Comparison of ENCODE assay signal across 36 cellular contexts in genomic region chr15:87706001-87706400, GRCh38.
"Had no signal": no experiment of that assay in that cellular context is flagged by ENCODE, and none has a peak within 500 bp of the region (broad histone marks: within the 10 kb centered on the region; RNA-seq: fewer than 3 reads in every experiment).

No MANE protein-coding gene starts in this region.

- H3K4me3 ChIP-seq: ascending aorta, cardiac muscle cell had no signal

- ATAC-seq: activated CD4-positive, alpha-beta T cell treated with anti-CD3 and anti-CD28 coated beads for 36 hours; activated CD4-positive, CD25-positive, alpha-beta regulatory T cell treated with anti-CD3 and anti-CD28 coated beads, Interleukin-2, amount 50 U/mL, for 24 hours; activated CD8-positive, alpha-beta memory T cell treated with anti-CD3 and anti-CD28 coated beads, Interleukin-2, amount 10 ng/mL, durations not matched to agents 7 days and 5 days; activated CD8-positive, alpha-beta T cell treated with anti-CD3 and anti-CD28 coated beads, Interleukin-2, amount 10 ng/mL, durations not matched to agents 7 days and 5 days; activated naive CD8-positive, alpha-beta T cell treated with anti-CD3 and anti-CD28 coated beads, Interleukin-2, amount 50 U/mL, for 24 hours; WTC11 had no signal

- H3K4me1 ChIP-seq: ascending aorta had no signal

- H3K4me3 Mint-ChIP-seq: activated CD4-positive, alpha-beta memory T cell treated with anti-CD3 and anti-CD28 coated beads, Interleukin-2, amount 10 ng/mL, durations not matched to agents 7 days and 5 days; activated CD4-positive, alpha-beta T cell treated with anti-CD3 and anti-CD28 coated beads for 36 hours; activated CD4-positive, alpha-beta T cell treated with anti-CD3 and anti-CD28 coated beads, Interleukin-2, amount 10 ng/mL, durations not matched to agents 7 days and 5 days; activated CD8-positive, alpha-beta memory T cell treated with anti-CD3 and anti-CD28 coated beads, Interleukin-2, amount 10 ng/mL, durations not matched to agents 7 days and 5 days; activated CD8-positive, alpha-beta T cell treated with anti-CD3 and anti-CD28 coated beads, Interleukin-2, amount 10 ng/mL, durations not matched to agents 7 days and 5 days; activated naive CD4-positive, alpha-beta T cell treated with anti-CD3 and anti-CD28 coated beads, Interleukin-2, amount 10 ng/mL, durations not matched to agents 7 days and 5 days; activated naive CD4-positive, alpha-beta T cell treated with anti-CD3 and anti-CD28 coated beads, Interleukin-2, amount 50 U/mL, for 24 hours; activated naive CD8-positive, alpha-beta T cell; activated naive CD8-positive, alpha-beta T cell treated with anti-CD3 and anti-CD28 coated beads, Interleukin-2, amount 10 ng/mL, durations not matched to agents 7 days and 5 days; activated naive CD8-positive, alpha-beta T cell treated with anti-CD3 and anti-CD28 coated beads, Interleukin-2, amount 50 U/mL, for 24 hours; activated T-cell treated with anti-CD3 and anti-CD28 coated beads, Interleukin-2, amount 50 U/mL, for 24 hours; brain; central memory CD8-positive, alpha-beta T cell; T-helper 1 cell treated with Interleukin-12 subunit alpha and Interleukin-12 subunit beta and Interleukin-4 antibody, amounts not matched to agents 30 μg/mL and 1 μg/mL, for 36 hours; T-helper 2 cell treated with Interferon-gamma antibody and Interleukin-4, amounts not matched to agents 5 μg/mL and 100 μg/mL, for 36 hours; WTC11 had no signal

- H3K27me3 ChIP-seq: ascending aorta, cardiac muscle cell had no signal

- H3K9me3 Mint-ChIP-seq: activated CD4-positive, alpha-beta T cell treated with anti-CD3 and anti-CD28 coated beads, Interleukin-2, amount 10 ng/mL, durations not matched to agents 7 days and 5 days; activated naive CD4-positive, alpha-beta T cell treated with anti-CD3 and anti-CD28 coated beads, Interleukin-2, amount 10 ng/mL, durations not matched to agents 7 days and 5 days; activated naive CD4-positive, alpha-beta T cell treated with anti-CD3 and anti-CD28 coated beads, Interleukin-2, amount 50 U/mL, for 24 hours; activated naive CD8-positive, alpha-beta T cell treated with anti-CD3 and anti-CD28 coated beads, Interleukin-2, amount 10 ng/mL, durations not matched to agents 7 days and 5 days; activated T-cell treated with anti-CD3 and anti-CD28 coated beads, Interleukin-2, amount 50 U/mL, for 24 hours; activated T-helper 2 cell treated with anti-CD3 and anti-CD28 coated beads, Interferon-gamma antibody, Interleukin-2, Interleukin-4, amounts not matched to agents 10 μg/mL and 5 μg/mL and 100 μg/mL, durations not matched to agents 14 hours and 24 hours and 36 hours; T-helper 1 cell treated with Interleukin-12 subunit alpha and Interleukin-12 subunit beta and Interleukin-4 antibody, amounts not matched to agents 30 μg/mL and 1 μg/mL, for 36 hours; T-helper 2 cell treated with Interferon-gamma antibody and Interleukin-4, amounts not matched to agents 5 μg/mL and 100 μg/mL, for 36 hours; WTC11 had no signal

- H3K27me3 Mint-ChIP-seq: activated CD4-positive, alpha-beta memory T cell treated with anti-CD3 and anti-CD28 coated beads, Interleukin-2, amount 10 ng/mL, durations not matched to agents 7 days and 5 days; activated CD4-positive, alpha-beta T cell treated with anti-CD3 and anti-CD28 coated beads, Interleukin-2, amount 10 ng/mL, durations not matched to agents 7 days and 5 days; activated CD8-positive, alpha-beta memory T cell treated with anti-CD3 and anti-CD28 coated beads, Interleukin-2, amount 10 ng/mL, durations not matched to agents 7 days and 5 days; activated naive CD4-positive, alpha-beta T cell treated with anti-CD3 and anti-CD28 coated beads, Interleukin-2, amount 10 ng/mL, durations not matched to agents 7 days and 5 days; activated naive CD8-positive, alpha-beta T cell treated with anti-CD3 and anti-CD28 coated beads, Interleukin-2, amount 10 ng/mL, durations not matched to agents 7 days and 5 days; activated T-cell treated with anti-CD3 and anti-CD28 coated beads, Interleukin-2, amount 50 U/mL, for 24 hours; central memory CD8-positive, alpha-beta T cell had no signal

- H3K27ac Mint-ChIP-seq: activated CD4-positive, alpha-beta memory T cell treated with anti-CD3 and anti-CD28 coated beads, Interleukin-2, amount 10 ng/mL, durations not matched to agents 7 days and 5 days; activated CD4-positive, alpha-beta T cell treated with anti-CD3 and anti-CD28 coated beads for 36 hours; activated CD4-positive, alpha-beta T cell treated with anti-CD3 and anti-CD28 coated beads, Interleukin-2, amount 10 ng/mL, durations not matched to agents 7 days and 5 days; activated CD8-positive, alpha-beta memory T cell treated with anti-CD3 and anti-CD28 coated beads, Interleukin-2, amount 10 ng/mL, durations not matched to agents 7 days and 5 days; activated CD8-positive, alpha-beta T cell treated with anti-CD3 and anti-CD28 coated beads, Interleukin-2, amount 10 ng/mL, durations not matched to agents 7 days and 5 days; activated naive CD4-positive, alpha-beta T cell treated with anti-CD3 and anti-CD28 coated beads, Interleukin-2, amount 10 ng/mL, durations not matched to agents 7 days and 5 days; activated naive CD4-positive, alpha-beta T cell treated with anti-CD3 and anti-CD28 coated beads, Interleukin-2, amount 50 U/mL, for 24 hours; activated naive CD8-positive, alpha-beta T cell; activated naive CD8-positive, alpha-beta T cell treated with anti-CD3 and anti-CD28 coated beads, Interleukin-2, amount 10 ng/mL, durations not matched to agents 7 days and 5 days; activated naive CD8-positive, alpha-beta T cell treated with anti-CD3 and anti-CD28 coated beads, Interleukin-2, amount 50 U/mL, for 24 hours; activated T-cell treated with anti-CD3 and anti-CD28 coated beads, Interleukin-2, amount 50 U/mL, for 24 hours; activated T-helper 2 cell treated with anti-CD3 and anti-CD28 coated beads, Interferon-gamma antibody, Interleukin-2, Interleukin-4, amounts not matched to agents 10 μg/mL and 5 μg/mL and 100 μg/mL, durations not matched to agents 14 hours and 24 hours and 36 hours; T-helper 1 cell treated with Interleukin-12 subunit alpha and Interleukin-12 subunit beta and Interleukin-4 antibody, amounts not matched to agents 30 μg/mL and 1 μg/mL, for 36 hours; T-helper 2 cell treated with Interferon-gamma antibody and Interleukin-4, amounts not matched to agents 5 μg/mL and 100 μg/mL, for 36 hours; WTC11 had no signal

- H3K4me1 Mint-ChIP-seq: activated CD4-positive, alpha-beta memory T cell treated with anti-CD3 and anti-CD28 coated beads, Interleukin-2, amount 10 ng/mL, durations not matched to agents 7 days and 5 days; activated CD4-positive, alpha-beta T cell treated with anti-CD3 and anti-CD28 coated beads for 36 hours; activated CD4-positive, alpha-beta T cell treated with anti-CD3 and anti-CD28 coated beads, Interleukin-2, amount 10 ng/mL, durations not matched to agents 7 days and 5 days; activated CD8-positive, alpha-beta memory T cell treated with anti-CD3 and anti-CD28 coated beads, Interleukin-2, amount 10 ng/mL, durations not matched to agents 7 days and 5 days; activated naive CD4-positive, alpha-beta T cell treated with anti-CD3 and anti-CD28 coated beads, Interleukin-2, amount 10 ng/mL, durations not matched to agents 7 days and 5 days; activated naive CD4-positive, alpha-beta T cell treated with anti-CD3 and anti-CD28 coated beads, Interleukin-2, amount 50 U/mL, for 24 hours; activated naive CD8-positive, alpha-beta T cell treated with anti-CD3 and anti-CD28 coated beads, Interleukin-2, amount 10 ng/mL, durations not matched to agents 7 days and 5 days; activated naive CD8-positive, alpha-beta T cell treated with anti-CD3 and anti-CD28 coated beads, Interleukin-2, amount 50 U/mL, for 24 hours; central memory CD8-positive, alpha-beta T cell had no signal

- H3K27ac ChIP-seq: ascending aorta, cardiac muscle cell, VCaP had no signal

- H3K36me3 Mint-ChIP-seq: activated CD8-positive, alpha-beta memory T cell treated with anti-CD3 and anti-CD28 coated beads, Interleukin-2, amount 10 ng/mL, durations not matched to agents 7 days and 5 days; activated naive CD4-positive, alpha-beta T cell treated with anti-CD3 and anti-CD28 coated beads, Interleukin-2, amount 10 ng/mL, durations not matched to agents 7 days and 5 days; activated naive CD4-positive, alpha-beta T cell treated with anti-CD3 and anti-CD28 coated beads, Interleukin-2, amount 50 U/mL, for 24 hours; activated naive CD8-positive, alpha-beta T cell; activated naive CD8-positive, alpha-beta T cell treated with anti-CD3 and anti-CD28 coated beads, Interleukin-2, amount 10 ng/mL, durations not matched to agents 7 days and 5 days; brain; WTC11 had no signal

- H3K36me3 ChIP-seq: ascending aorta, cardiac muscle cell had no signal

- DNase-seq: activated CD4-positive, alpha-beta memory T cell treated with anti-CD3 and anti-CD28 coated beads, Interleukin-2, amount 10 ng/mL, durations not matched to agents 7 days and 5 days; activated CD4-positive, alpha-beta T cell treated with anti-CD3 and anti-CD28 coated beads for 1 hour; activated CD4-positive, alpha-beta T cell treated with anti-CD3 and anti-CD28 coated beads for 36 hours; activated CD4-positive, alpha-beta T cell treated with anti-CD3 and anti-CD28 coated beads for 48 hours; activated CD4-positive, alpha-beta T cell treated with anti-CD3 and anti-CD28 coated beads, Interleukin-2, amount 10 ng/mL, durations not matched to agents 7 days and 5 days; activated CD4-positive, alpha-beta T cell treated with anti-CD3 and anti-CD28 coated beads, Interleukin-2, amount 50 U/mL, for 48 hours; activated CD4-positive, CD25-positive, alpha-beta regulatory T cell; activated CD8-positive, alpha-beta memory T cell treated with anti-CD3 and anti-CD28 coated beads for 24 hours; activated CD8-positive, alpha-beta memory T cell treated with anti-CD3 and anti-CD28 coated beads, Interleukin-2, amount 10 ng/mL, durations not matched to agents 7 days and 5 days; activated CD8-positive, alpha-beta memory T cell treated with anti-CD3 and anti-CD28 coated beads, Interleukin-2, amount 50 U/mL, for 48 hours; activated CD8-positive, alpha-beta T cell treated with anti-CD3 and anti-CD28 coated beads, Interleukin-2, amount 10 ng/mL, durations not matched to agents 7 days and 5 days; activated effector memory CD4-positive, alpha-beta T cell treated with Interleukin-2 at 50 U/mL for 16 hours; activated gamma-delta T cell; activated naive CD4-positive, alpha-beta T cell treated with anti-CD3 and anti-CD28 coated beads, Interleukin-2, amount 10 ng/mL, durations not matched to agents 7 days and 5 days; activated naive CD4-positive, alpha-beta T cell treated with Interleukin-2 at 50 U/mL for 16 hours; activated naive CD8-positive, alpha-beta T cell treated with anti-CD3 and anti-CD28 coated beads, Interleukin-2, amount 10 ng/mL, durations not matched to agents 7 days and 5 days; activated naive CD8-positive, alpha-beta T cell treated with anti-CD3 and anti-CD28 coated beads, Interleukin-2, amount 50 U/mL, for 24 hours; activated T-cell treated with anti-CD3 and anti-CD28 coated beads, Interleukin-2, amount 50 U/mL, for 24 hours; activated T-cell treated with anti-CD3 and anti-CD28 coated beads, Interleukin-2, amount 50 U/mL, for 48 hours; amygdala; anterior cingulate cortex; T-helper 1 cell; T-helper 2 cell; T-helper 9 cell had no signal

- H3K9me3 ChIP-seq: ascending aorta had no signal
